14 cellular contexts compared by ENCODE assay signal in the genomic region with DNA sequence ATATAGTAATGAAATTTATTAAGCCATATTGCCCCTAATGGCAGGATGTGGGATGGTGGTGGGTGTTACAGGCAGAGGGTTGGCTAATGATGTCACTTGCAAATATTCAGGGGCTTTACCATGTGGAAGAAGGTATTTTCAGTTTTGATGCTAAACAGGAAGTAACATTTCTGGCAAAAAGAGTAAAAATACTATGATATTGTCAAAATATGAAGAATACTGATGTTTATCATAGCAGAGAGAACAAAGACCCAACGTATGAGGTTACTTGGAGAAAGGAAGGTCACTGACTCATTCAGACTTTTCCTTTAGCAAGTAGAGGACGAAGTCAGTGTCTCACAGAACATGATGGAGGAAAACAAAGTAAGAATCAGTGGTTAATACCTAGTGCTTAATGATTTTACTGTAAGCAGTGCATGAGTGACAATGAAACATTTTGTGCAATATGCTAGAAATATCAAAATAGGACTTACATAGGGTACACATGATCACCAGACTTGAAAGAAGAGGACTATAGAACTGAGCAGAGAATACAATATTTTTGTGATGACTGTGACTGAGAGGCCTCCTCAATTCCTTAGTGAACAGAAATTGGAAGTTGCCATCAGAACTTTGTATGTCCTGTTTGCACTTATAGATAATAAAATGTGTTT.
A peak's percentile ranks its signal among the peaks of the same experiment; 100 is the strongest.
DNase-seq lines count a peak whose midpoint lies in the region; ATAC-seq and TF ChIP-seq lines count a peak whose summit lies in the region.
"Had no signal": no experiment of that assay in that cellular context is flagged by ENCODE, and none has a peak within 500 bp of the region (broad histone marks: within the 10 kb centered on the region; RNA-seq: fewer than 3 reads in every experiment).

No MANE protein-coding gene starts in this region.

- H3K27ac Mint-ChIP-seq in naive thymus-derived CD4-positive, alpha-beta T cell, result no peak overlapping the region
- H3K27ac Mint-ChIP-seq: activated naive CD4-positive, alpha-beta T cell treated with anti-CD3 and anti-CD28 coated beads for 36 hours had no signal

- H3K9me3 ChIP-seq in naive thymus-derived CD4-positive, alpha-beta T cell (ENCODE audit: control insufficient read depth in 2 of 3, low read length in 3 of 3), result no peaks in the 10 kb centered on the region
- no peaks in the 10 kb centered on the region for H3K9me3 ChIP-seq in uterus
- H3K9me3 ChIP-seq in effector memory CD4-positive, alpha-beta T cell (ENCODE audit: control insufficient read depth, low read length), result no peaks in the 10 kb centered on the region
- H3K9me3 ChIP-seq: tibial nerve had no signal

- H3K27me3 Mint-ChIP-seq in naive thymus-derived CD4-positive, alpha-beta T cell, result peaks cover 0 to 15% (median 4%) of the 10 kb centered on the region in 5 donors

- TF ChIP-seq POLR2A in uterus (IDR thresholded peaks at IDR 0.05), result no peak

- H3K27me3 ChIP-seq in naive thymus-derived CD4-positive, alpha-beta T cell (ENCODE audit: control insufficient read depth in 2 of 2, insufficient read depth in 2 of 2, low read length in 2 of 2), result no peaks in the 10 kb centered on the region
- H3K27me3 ChIP-seq in uterus, result no peaks in the 10 kb centered on the region
- no peaks in the 10 kb centered on the region for H3K27me3 ChIP-seq in effector memory CD4-positive, alpha-beta T cell (replicated peaks; ENCODE audit: control insufficient read depth, insufficient read depth, low read length, poor library complexity, severe bottlenecking)
- H3K27me3 ChIP-seq: tibial nerve had no signal

- no peak overlapping the region for H3K4me3 ChIP-seq in naive thymus-derived CD4-positive, alpha-beta T cell (ENCODE audit: low read length)
- H3K4me3 ChIP-seq in uterus, result no peak overlapping the region
- H3K4me3 ChIP-seq in effector memory CD4-positive, alpha-beta T cell (ENCODE audit: insufficient read depth, low read depth, low read length, poor library complexity, severe bottlenecking), result no peak overlapping the region
- H3K4me3 ChIP-seq: tibial nerve had no signal

- no peaks in the 10 kb centered on the region for H3K9me3 Mint-ChIP-seq in naive thymus-derived CD4-positive, alpha-beta T cell
- H3K9me3 Mint-ChIP-seq: activated naive CD4-positive, alpha-beta T cell treated with anti-CD3 and anti-CD28 coated beads for 36 hours; neural crest cell had no signal

- intact Hi-C loops in naive thymus-derived CD4-positive, alpha-beta T cell (cut with micrococcal nuclease), result no loop called here
- intact Hi-C loops in uterus (cut with DNase I; ENCODE audit: low total_unique reads), result no loop called here

- no peak overlapping the region for H3K27ac ChIP-seq in naive thymus-derived CD4-positive, alpha-beta T cell (ENCODE audit: low read depth, low read length)
- no peak overlapping the region for H3K27ac ChIP-seq in uterus
- no peak overlapping the region for H3K27ac ChIP-seq in effector memory CD4-positive, alpha-beta T cell (ENCODE audit: insufficient read depth, low read length, poor library complexity, severe bottlenecking)
- H3K27ac ChIP-seq: RWPE1, tibial nerve had no signal

- peak; percentile 80 for ATAC-seq in GM18909 (IDR thresholded peaks at IDR 0.05; ENCODE audit: poor library complexity, unreplicated experiment)
- peak; percentile 74 for ATAC-seq in GM21619 (IDR thresholded peaks at IDR 0.05; ENCODE audit: unreplicated experiment)
- ATAC-seq in HG03196 (IDR thresholded peaks at IDR 0.05; ENCODE audit: unreplicated experiment), result peak; percentile 63
- ATAC-seq in naive thymus-derived CD4-positive, alpha-beta T cell, result peak; percentile 31

- CTCF ChIA-PET in naive thymus-derived CD4-positive, alpha-beta T cell (lab: Charles Lee), result no interaction called here

- H3K4me1 ChIP-seq in naive thymus-derived CD4-positive, alpha-beta T cell (ENCODE audit: control insufficient read depth in 2 of 2, insufficient read depth in 2 of 2, low read length in 2 of 2), result no peaks in the 10 kb centered on the region
- H3K4me1 ChIP-seq in uterus, result no peaks in the 10 kb centered on the region
- no peaks in the 10 kb centered on the region for H3K4me1 ChIP-seq in effector memory CD4-positive, alpha-beta T cell (ENCODE audit: control insufficient read depth, insufficient read depth, low read length, poor library complexity, severe bottlenecking)

- POLR2A ChIA-PET in naive thymus-derived CD4-positive, alpha-beta T cell (lab: Charles Lee), result no interaction called here

- no peaks in the 10 kb centered on the region for H3K36me3 Mint-ChIP-seq in naive thymus-derived CD4-positive, alpha-beta T cell

- no peak for TF ChIP-seq CTCF in uterus (IDR thresholded peaks at IDR 0.05)

- DNase-seq in naive thymus-derived CD4-positive, alpha-beta T cell, result no peak
- DNase-seq in uterus (no peak), AML-193 (lab: John Stamatoyannopoulos, UW) (no peak), 8988T (no peak)
- no peak for DNase-seq in effector memory CD4-positive, alpha-beta T cell
- DNase-seq: activated naive CD4-positive, alpha-beta T cell treated with anti-CD3 and anti-CD28 coated beads for 36 hours; NCI-H1417; stimulated activated CD4-positive, alpha-beta T cell treated with anti-CD3 and anti-CD28 coated beads, Interleukin-4, amount 100 ng/mL, for 1 hour had no signal

- no peak overlapping the region for H3K4me3 Mint-ChIP-seq in naive thymus-derived CD4-positive, alpha-beta T cell
- H3K4me3 Mint-ChIP-seq: activated naive CD4-positive, alpha-beta T cell treated with anti-CD3 and anti-CD28 coated beads for 36 hours; neural crest cell had no signal

- H3K4me1 Mint-ChIP-seq in naive thymus-derived CD4-positive, alpha-beta T cell, result peaks cover 0 to 8% (median 0%) of the 10 kb centered on the region in 7 donors

- no peaks in the 10 kb centered on the region for H3K36me3 ChIP-seq in naive thymus-derived CD4-positive, alpha-beta T cell (ENCODE audit: control insufficient read depth in 2 of 3, insufficient read depth in 3 of 3, low read length in 3 of 3)
- no peaks in the 10 kb centered on the region for H3K36me3 ChIP-seq in uterus
- H3K36me3 ChIP-seq in effector memory CD4-positive, alpha-beta T cell (ENCODE audit: control insufficient read depth, insufficient read depth, low read length), result no peaks in the 10 kb centered on the region
- H3K36me3 ChIP-seq: tibial nerve had no signal
